Comparison of ENCODE assay signal across 8 cellular contexts in genomic region chr17:19533718-19534561, GRCh38. TPM values are rescaled to one million over a fixed set of nuclear protein-coding genes. Genes with fewer than 3 reads are reported as not detected.
A peak's percentile ranks its signal among the peaks of the same experiment; 100 is the strongest.
DNase-seq lines count a peak whose midpoint lies in the region; ATAC-seq, FAIRE-seq and TF ChIP-seq lines count a peak whose summit lies in the region.

Gene SLC47A1 (plus strand): TSS chr17:19533854. CDS start chr17:19533940, 86 bp downstream.

- H3K4me1 ChIP-seq in HUES6 (ENCODE audit: control insufficient read depth, insufficient read depth, low read length) (peaks cover 21% of the 10 kb centered on the region), iPS-15b (ENCODE audit: control insufficient read depth, insufficient read depth, low read length) (no peaks in the 10 kb centered on the region)

- H3K27me3 Mint-ChIP-seq in activated naive CD8-positive, alpha-beta T cell treated with anti-CD3 and anti-CD28 coated beads, Interleukin-2, amount 10 ng/mL, durations not matched to agents 7 days and 5 days, result peaks cover 64% of the 10 kb centered on the region

- H3K9me3 ChIP-seq in HUES6 (ENCODE audit: control insufficient read depth, insufficient read depth, low read depth, low read length), result no peaks in the 10 kb centered on the region
- H3K9me3 ChIP-seq in iPS-15b (ENCODE audit: control insufficient read depth, insufficient read depth, low read length), result no peaks in the 10 kb centered on the region

- no peak for DNase-seq in BJ (ENCODE audit: low read depth)
- peak; percentile 49 for DNase-seq in activated naive CD8-positive, alpha-beta T cell treated with anti-CD3 and anti-CD28 coated beads, Interleukin-2, amount 10 ng/mL, durations not matched to agents 7 days and 5 days
- no peak for DNase-seq in skeletal muscle cell (ENCODE audit: low read depth)
- DNase-seq in GM19239 (ENCODE audit: insufficient read length, low spot score), result no peak
- no peak for DNase-seq in HK-2 (ENCODE audit: unreplicated experiment)

- H3K36me3 Mint-ChIP-seq in activated naive CD8-positive, alpha-beta T cell treated with anti-CD3 and anti-CD28 coated beads, Interleukin-2, amount 10 ng/mL, durations not matched to agents 7 days and 5 days, result no peaks in the 10 kb centered on the region

- peaks cover 9% of the 10 kb centered on the region for H3K4me1 Mint-ChIP-seq in activated naive CD8-positive, alpha-beta T cell treated with anti-CD3 and anti-CD28 coated beads, Interleukin-2, amount 10 ng/mL, durations not matched to agents 7 days and 5 days

- no peak within 1 kb of the TSS for H3K27ac ChIP-seq in HUES6 (ENCODE audit: low read depth, low read length)

- POLR2A ChIA-PET in BJ (lab: Charles Lee), result no interaction called here
- POLR2A ChIA-PET in activated naive CD8-positive, alpha-beta T cell treated with anti-CD3 and anti-CD28 coated beads, Interleukin-2, amount 10 ng/mL, durations not matched to agents 7 days and 5 days (lab: Charles Lee), result no interaction called here

- peak within 1 kb of the TSS; percentile 35 for H3K4me3 ChIP-seq in BJ (ENCODE audit: low read depth, low read length)
- peak within 1 kb of the TSS; percentile 76 for H3K4me3 ChIP-seq in HUES6 (ENCODE audit: low read depth, low read length)
- peak within 1 kb of the TSS; percentile 58 for H3K4me3 ChIP-seq in iPS-15b (ENCODE audit: low read depth, low read length)
- peak within 1 kb of the TSS; percentile 36 for H3K4me3 ChIP-seq in skeletal muscle cell (ENCODE audit: low read depth, low read length)

- no peak for TF ChIP-seq CTCF in BJ (IDR thresholded peaks at IDR 0.05; ENCODE audit: insufficient read depth, low read depth, low read length)

- H3K27ac Mint-ChIP-seq in activated naive CD8-positive, alpha-beta T cell treated with anti-CD3 and anti-CD28 coated beads, Interleukin-2, amount 10 ng/mL, durations not matched to agents 7 days and 5 days, result no peak within 1 kb of the TSS

- peak within 1 kb of the TSS; percentile 51 for H3K4me3 Mint-ChIP-seq in activated naive CD8-positive, alpha-beta T cell treated with anti-CD3 and anti-CD28 coated beads, Interleukin-2, amount 10 ng/mL, durations not matched to agents 7 days and 5 days

- H3K36me3 ChIP-seq in BJ (ENCODE audit: control insufficient read depth, insufficient read depth, low read length) (no peaks in the 10 kb centered on the region), HUES6 (ENCODE audit: control insufficient read depth, insufficient read depth, low read length) (no peaks in the 10 kb centered on the region), iPS-15b (ENCODE audit: control insufficient read depth, insufficient read depth, low read length) (no peaks in the 10 kb centered on the region)

- ATAC-seq in activated naive CD8-positive, alpha-beta T cell treated with anti-CD3 and anti-CD28 coated beads, Interleukin-2, amount 10 ng/mL, durations not matched to agents 7 days and 5 days (ENCODE audit: low read depth), result peak; percentile 75
- no peak for ATAC-seq in HG02870 (IDR thresholded peaks at IDR 0.05; ENCODE audit: unreplicated experiment)

- CTCF ChIA-PET in BJ (lab: Yijun Ruan, JAX), result no interaction called here

- no peak for FAIRE-seq in GM19239 (lab: Jason Lieb, UNC)

- H3K9me3 Mint-ChIP-seq in activated naive CD8-positive, alpha-beta T cell treated with anti-CD3 and anti-CD28 coated beads, Interleukin-2, amount 10 ng/mL, durations not matched to agents 7 days and 5 days, result no peaks in the 10 kb centered on the region

- H3K9ac ChIP-seq in HUES6 (ENCODE audit: low read length) (peak within 1 kb of the TSS; percentile 52), iPS-15b (ENCODE audit: low read depth, low read length) (no peak within 1 kb of the TSS)

- H3K27me3 ChIP-seq in BJ (ENCODE audit: control insufficient read depth, insufficient read depth, low read length) (peaks cover 14% of the 10 kb centered on the region), HUES6 (ENCODE audit: control insufficient read depth, insufficient read depth, low read length) (peaks cover 38% of the 10 kb centered on the region), iPS-15b (ENCODE audit: control insufficient read depth, insufficient read depth, low read length) (peaks cover 41% of the 10 kb centered on the region)

RNA-seq across cellular contexts. Expression of gene SLC47A1, which starts in this region (rescaled TPM):
- 0.11 and 0.22 TPM in 2 replicates for polyA plus RNA-seq in BJ (2011; rRNA removed)
- 0.33 and 0.41 TPM in 2 replicates for polyA minus RNA-seq in BJ (2011; rRNA and poly(A)+ RNA removed)
- total RNA-seq in activated naive CD8-positive, alpha-beta T cell treated with anti-CD3 and anti-CD28 coated beads, Interleukin-2, amount 10 ng/mL, durations not matched to agents 7 days and 5 days, result not detected

Comparison
In these comparisons a context has a peak if more than half of its experiments do, and no peak if none do; other contexts are left out.
1. Peak in DNase-seq and ATAC-seq in activated naive CD8-positive, alpha-beta T cell treated with anti-CD3 and anti-CD28 coated beads, Interleukin-2, amount 10 ng/mL, durations not matched to agents 7 days and 5 days; RNA of the gene not detected or under 1 TPM.